In the genomic region with DNA sequence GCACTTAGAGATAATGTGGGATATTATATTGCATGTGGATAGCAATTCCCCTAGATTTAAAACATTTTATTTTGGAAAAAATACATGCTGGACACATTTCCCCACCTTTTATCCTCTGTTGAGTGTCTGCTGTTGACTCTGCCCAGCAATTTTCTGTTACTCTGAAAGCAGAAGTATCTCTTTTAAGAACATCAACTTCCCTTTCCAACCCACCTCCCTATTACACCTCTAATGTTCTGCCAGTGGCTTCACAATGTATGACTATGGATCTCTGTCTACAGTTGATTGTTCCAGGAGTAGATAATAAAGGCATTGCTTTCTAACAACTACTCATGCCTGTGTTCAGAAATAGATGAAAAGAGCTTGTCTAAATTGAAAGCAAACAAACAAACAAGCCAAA, we compare ENCODE assay signal across 32 cellular contexts.
A peak's percentile ranks its signal among the peaks of the same experiment; 100 is the strongest.
DNase-seq lines count a peak whose midpoint lies in the region; ATAC-seq, FAIRE-seq and TF ChIP-seq lines count a peak whose summit lies in the region.
"Had no signal": no experiment of that assay in that cellular context is flagged by ENCODE, and none has a peak within 500 bp of the region (broad histone marks: within the 10 kb centered on the region; RNA-seq: fewer than 3 reads in every experiment).

No MANE protein-coding gene starts in this region.

- no peak overlapping the region for H3K18ac ChIP-seq in H1 (ENCODE audit: extremely low read depth, low read length)

- no peak overlapping the region for H3K9ac ChIP-seq in OCI-LY1 (ENCODE audit: low read length)
- H3K9ac ChIP-seq in H1 (replicated peaks in 1 of 4; ENCODE audit: extremely low read depth in 1 of 4, low read depth in 3 of 4, low read length in 3 of 4) = no peak overlapping the region

- H2BK15ac ChIP-seq in H1 (ENCODE audit: low read length) = no peak overlapping the region

- H3K4me3 ChIP-seq in OCI-LY1 (ENCODE audit: low read depth, low read length, poor library complexity, severe bottlenecking) (no peak overlapping the region), H1 (ENCODE audit: extremely low read depth in 1 of 4, insufficient read depth in 2 of 4, low read depth in 3 of 4, low read length in 4 of 4) (no peak overlapping the region), right lobe of liver (no peak overlapping the region)
- H3K4me3 ChIP-seq: breast epithelium, pancreas, vagina had no signal

- H4K20me1 ChIP-seq in OCI-LY1 (ENCODE audit: insufficient read depth, low read length) = no peaks in the 10 kb centered on the region
- H4K20me1 ChIP-seq in H1 (replicated peaks in 1 of 2; ENCODE audit: control insufficient read depth in 1 of 2, insufficient read depth in 2 of 2, low read length in 2 of 2) = no peaks in the 10 kb centered on the region

- no peak overlapping the region for H2BK12ac ChIP-seq in H1 (ENCODE audit: low read depth, low read length)

- no peak overlapping the region for H3K23ac ChIP-seq in H1 (ENCODE audit: insufficient read length)

- no peak overlapping the region for H4K8ac ChIP-seq in H1 (ENCODE audit: extremely low read depth, insufficient read depth, low read length)

- H3K4me1 ChIP-seq in OCI-LY1 (ENCODE audit: insufficient read depth, low read length, severe bottlenecking) (peaks cover 31% of the 10 kb centered on the region), H1 (replicated peaks in 1 of 4; ENCODE audit: control insufficient read depth in 3 of 4, insufficient read depth in 4 of 4, low read length in 3 of 4) (no peaks in the 10 kb centered on the region), right lobe of liver (no peaks in the 10 kb centered on the region)
- H3K4me1 ChIP-seq: breast epithelium, pancreas, vagina had no signal

- H2BK120ac ChIP-seq in H1 (replicated peaks; ENCODE audit: low read depth, low read length) = no peak overlapping the region

- H3K79me2 ChIP-seq in OCI-LY1 (ENCODE audit: insufficient read depth, low read length) = no peaks in the 10 kb centered on the region
- H3K79me2 ChIP-seq in H1 (ENCODE audit: control insufficient read depth in 1 of 2, insufficient read depth in 2 of 2, low read length in 2 of 2) = no peaks in the 10 kb centered on the region

- no peak overlapping the region for H3K56ac ChIP-seq in H1 (replicated peaks; ENCODE audit: insufficient read length, low read depth, low read length)

- H2AK5ac ChIP-seq in H1 (ENCODE audit: low read depth, low read length) = no peak overlapping the region

- FAIRE-seq in H1 (lab: Jason Lieb, UNC) = no peak
- FAIRE-seq: colon, pancreas, TTC549 had no signal

- POLR2A ChIA-PET in H1 (lab: Charles Lee; ENCODE audit: partially characterized antibody) = no interaction called here

- no peak overlapping the region for H3K4ac ChIP-seq in H1 (replicated peaks; ENCODE audit: insufficient read length, low read depth, low read length)

- H3K9me3 ChIP-seq in OCI-LY1 (ENCODE audit: low read length) (no peaks in the 10 kb centered on the region), H1 (ENCODE audit: insufficient read depth in 2 of 2, low read depth in 1 of 2, low read length in 1 of 2) (no peaks in the 10 kb centered on the region), right lobe of liver (no peaks in the 10 kb centered on the region)
- H3K9me3 ChIP-seq: breast epithelium, pancreas, vagina had no signal

- CTCF ChIA-PET in H1 (lab: Charles Lee; ENCODE audit: partially characterized antibody) = no interaction called here

- no peaks in the 10 kb centered on the region for H3K79me1 ChIP-seq in H1 (ENCODE audit: low read depth, low read length)

- no peak overlapping the region for H2BK5ac ChIP-seq in H1 (ENCODE audit: low read depth, low read length)

- TF ChIP-seq CTCF in OCI-LY1 (IDR thresholded peaks at IDR 0.05; ENCODE audit: low read length) (no peak), H1 (IDR thresholded peaks at IDR 0.05; ENCODE audit: control extremely low read depth in 1 of 3, insufficient read depth in 1 of 3, low read depth in 1 of 3, low read length in 3 of 3) (no peak), right lobe of liver (IDR thresholded peaks at IDR 0.05) (no peak)

- H3K9me2 ChIP-seq in OCI-LY1 (ENCODE audit: low read depth, low read length) = no peaks in the 10 kb centered on the region

- H3K36me3 ChIP-seq in OCI-LY1 (ENCODE audit: insufficient read depth, low read length) (no peaks in the 10 kb centered on the region), H1 (ENCODE audit: control insufficient read depth in 2 of 4, insufficient read depth in 4 of 4, low read length in 3 of 4) (no peaks in the 10 kb centered on the region), right lobe of liver (no peaks in the 10 kb centered on the region)
- H3K36me3 ChIP-seq: breast epithelium, pancreas, vagina had no signal

- H3F3A ChIP-seq in OCI-LY1 (ENCODE audit: insufficient read depth, low read length) = no peaks in the 10 kb centered on the region

- in situ Hi-C loops in KBM-7 (cut with MboI; ENCODE audit: low pct_unique_long_range_greater_than_20kb, low sequenced_read_pairs) = no loop called here

- H2AFZ ChIP-seq in OCI-LY1 (ENCODE audit: low read length) (no peak overlapping the region), H1 (ENCODE audit: low read length) (peak overlapping the region; percentile 68)

- no peaks in the 10 kb centered on the region for H3K27me3 ChIP-seq in OCI-LY1 (ENCODE audit: insufficient read depth, low read length)
- H3K27me3 ChIP-seq in H1 (replicated peaks in 1 of 4; ENCODE audit: control insufficient read depth in 3 of 4, extremely low read depth in 1 of 4, insufficient read depth in 3 of 4, low read length in 3 of 4) = no peaks in the 10 kb centered on the region
- H3K27me3 ChIP-seq in right lobe of liver = no peaks in the 10 kb centered on the region
- H3K27me3 ChIP-seq: breast epithelium, pancreas, vagina had no signal

- ATAC-seq in HG03135 (IDR thresholded peaks at IDR 0.05; ENCODE audit: unreplicated experiment) (no peak), right lobe of liver (no peak), HG03521 (IDR thresholded peaks at IDR 0.05; ENCODE audit: unreplicated experiment) (no peak), HG03025 (IDR thresholded peaks at IDR 0.05; ENCODE audit: low FRiP score, unreplicated experiment) (no peak)
- ATAC-seq: activated CD4-positive, CD25-positive, alpha-beta regulatory T cell treated with anti-CD3 and anti-CD28 coated beads, Interleukin-2, amount 50 U/mL, for 24 hours; activated T-helper 17 cell treated with anti-CD3 and anti-CD28 coated beads, Interleukin-2, amount 50 U/mL, for 72 hours; naive thymus-derived CD4-positive, alpha-beta T cell; pancreas; PC-3; Right ventricle myocardium inferior; stimulated activated naive CD8-positive, alpha-beta T cell treated with anti-CD3 and anti-CD28 coated beads, Interleukin-15, amount 100 ng/mL, for 72 hours had no signal

- H3K14ac ChIP-seq in H1 (ENCODE audit: insufficient read length) = no peak overlapping the region

- H3K4me2 ChIP-seq in OCI-LY1 (ENCODE audit: low read length) = no peak overlapping the region; the same call in 1 of the 2 replicates
- H3K4me2 ChIP-seq in H1 (ENCODE audit: insufficient read depth in 1 of 2, low read depth in 2 of 2, low read length in 2 of 2) = no peak overlapping the region

- no peak overlapping the region for H4K5ac ChIP-seq in H1 (ENCODE audit: insufficient read length, low read depth, low read length)

- no peak for TF ChIP-seq EP300 in H1 (IDR thresholded peaks at IDR 0.05; ENCODE audit: borderline replicate concordance in 1 of 2, low read depth in 2 of 2, low read length in 2 of 2)

- intact Hi-C loops in right lobe of liver (cut with DNase I) = no loop called here

- no peak for TF ChIP-seq RAD21 in H1 (IDR thresholded peaks at IDR 0.05 in 1 of 2, conservative IDR thresholded peaks at IDR 0.05 in 1 of 2; ENCODE audit: low read depth in 2 of 2, low read length in 2 of 2)

- H2BK20ac ChIP-seq in H1 (ENCODE audit: low read length) = no peak overlapping the region

- H3K27ac ChIP-seq in OCI-LY1 (ENCODE audit: low read depth, low read length, poor library complexity, severe bottlenecking) = peak overlapping the region; percentile 41
- H3K27ac ChIP-seq in H1 (ENCODE audit: low read depth, low read length) = no peak overlapping the region
- H3K27ac ChIP-seq in right lobe of liver = no peak overlapping the region
- H3K27ac ChIP-seq: breast epithelium, pancreas, vagina had no signal

- H4K91ac ChIP-seq in H1 (replicated peaks; ENCODE audit: insufficient read length, low read length) = no peak overlapping the region

- DNase-seq in KBM-7 = peak; percentile 57
- peak; percentile 52 for DNase-seq in NCI-H1436 treated with DMSO at 0.1 percent for 48 hours (lab: John Stamatoyannopoulos, UW)
- DNase-seq in H1 (ENCODE audit: low read depth in 1 of 2, low spot score in 2 of 2) = no peak
- DNase-seq in right lobe of liver = no peak
- DNase-seq: activated CD4-positive, alpha-beta memory T cell treated with anti-CD3 and anti-CD28 coated beads for 36 hours; activated CD8-positive, alpha-beta memory T cell treated with anti-CD3 and anti-CD28 coated beads, Interleukin-2, amount 50 U/mL, for 48 hours; Calu3; effector memory CD4-positive, alpha-beta T cell; head of caudate nucleus; kidney; midbrain; naive thymus-derived CD4-positive, alpha-beta T cell; NCI-H146; NCI-H748 treated with DMSO at 0.1 percent for 48 hours; pancreas; PC-3; retina; small intestine; stimulated activated CD8-positive, alpha-beta memory T cell treated with anti-CD3 and anti-CD28 coated beads, Interleukin-4, amount 100 ng/mL, for 48 hours; stimulated activated naive CD8-positive, alpha-beta T cell treated with anti-CD3 and anti-CD28 coated beads, Interleukin-15, amount 100 ng/mL, for 72 hours; T-helper 1 cell had no signal

- H3K23me2 ChIP-seq in H1 (ENCODE audit: low read depth, low read length) = no peaks in the 10 kb centered on the region

- TF ChIP-seq POLR2A in H1 (IDR thresholded peaks at IDR 0.05; ENCODE audit: control extremely low read depth in 1 of 2, low read depth in 2 of 2, low read length in 2 of 2) (no peak), right lobe of liver (IDR thresholded peaks at IDR 0.05) (no peak)

TF ChIP-seq in H1, 55 proteins besides CTCF, POLR2A, EP300 and RAD21:
- TF ChIP-seq ZNF274 (IDR thresholded peaks at IDR 0.05; ENCODE audit: borderline replicate concordance, extremely low read depth, low read length) (no peak), CBX5 (IDR thresholded peaks at IDR 0.05; ENCODE audit: low read depth, low read length) (no peak), HDAC6 (IDR thresholded peaks at IDR 0.05; ENCODE audit: low read depth, low read length) (no peak), RFX5 (IDR thresholded peaks at IDR 0.05; ENCODE audit: borderline replicate concordance, low read depth, low read length) (no peak), POLR2AphosphoS5 (IDR thresholded peaks at IDR 0.05; ENCODE audit: low read depth, low read length) (no peak), TAF1 (IDR thresholded peaks at IDR 0.05; ENCODE audit: low read depth, low read length) (no peak)
TF ChIP-seq in H1: peak in this region for 0.

Comparison
In these comparisons a context has a peak if more than half of its experiments do, and no peak if none do; other contexts are left out.
1. DNase-seq: peak in KBM-7 (single experiment) and NCI-H1436 treated with DMSO at 0.1 percent for 48 hours (single experiment); none in H1 (0 of 2) and right lobe of liver (0 of 3).